ENCODE assay signal across 10 cellular contexts in genomic region chr18:107947-108664, GRCh38. TPM values are rescaled to one million over a fixed set of nuclear protein-coding genes. Genes with fewer than 3 reads are reported as not detected.
DNase-seq lines count a peak whose midpoint lies in the region; ATAC-seq and TF ChIP-seq lines count a peak whose summit lies in the region.
"Not testable (repeated sequence)": the region's sequence is repeated elsewhere in the genome, so short reads cannot be mapped to it uniquely, and the experiment has no call there.
"Had no signal": no experiment of that assay in that cellular context is flagged by ENCODE, and none has a peak within 500 bp of the region (broad histone marks: within the 10 kb centered on the region; RNA-seq: fewer than 3 reads in every experiment).

No MANE protein-coding gene starts in this region.

- not testable (repeated sequence) for H2AFZ ChIP-seq in IMR-90 (replicated peaks; ENCODE audit: low read length, poor library complexity)

- not testable (repeated sequence) for H3K4me3 ChIP-seq in IMR-90 (ENCODE audit: insufficient read depth, low read depth, low read length); left lung

- H2BK20ac ChIP-seq in IMR-90 (ENCODE audit: low read depth, low read length) = not testable (repeated sequence)

- not testable (repeated sequence) for H2AK5ac ChIP-seq in IMR-90 (ENCODE audit: low read depth, low read length)

- H3K27ac Mint-ChIP-seq in activated T-helper 2 cell treated with anti-CD3 and anti-CD28 coated beads, Interferon-gamma antibody, Interleukin-2, Interleukin-4, amounts not matched to agents 10 μg/mL and 5 μg/mL and 100 μg/mL, durations not matched to agents 14 hours and 24 hours and 36 hours; stimulated activated naive B cell treated with anti-CD40 and anti-IgM and Interleukin-4, amounts not matched to agents 10 μg/mL and 1 μg/mL and 100 μg/mL, for 72 hours: not testable (repeated sequence)

- TF ChIP-seq RAD21 in IMR-90 (IDR thresholded peaks at IDR 0.05; ENCODE audit: low read length) = not testable (repeated sequence)

- TF ChIP-seq POLR2A in IMR-90 (IDR thresholded peaks at IDR 0.05; ENCODE audit: low read depth, low read length) = not testable (repeated sequence)

- H4K5ac ChIP-seq in IMR-90 (ENCODE audit: low read depth, low read length) = not testable (repeated sequence)

- H3K4me3 Mint-ChIP-seq in activated T-helper 2 cell treated with anti-CD3 and anti-CD28 coated beads, Interferon-gamma antibody, Interleukin-2, Interleukin-4, amounts not matched to agents 10 μg/mL and 5 μg/mL and 100 μg/mL, durations not matched to agents 14 hours and 24 hours and 36 hours (ENCODE audit: low read depth); stimulated activated naive B cell treated with anti-CD40 and anti-IgM and Interleukin-4, amounts not matched to agents 10 μg/mL and 1 μg/mL and 100 μg/mL, for 72 hours: not testable (repeated sequence)

- POLR2A ChIA-PET in IMR-90 (lab: Charles Lee; ENCODE audit: unreplicated experiment) = not testable (repeated sequence)

- H3K27me3 Mint-ChIP-seq in activated T-helper 2 cell treated with anti-CD3 and anti-CD28 coated beads, Interferon-gamma antibody, Interleukin-2, Interleukin-4, amounts not matched to agents 10 μg/mL and 5 μg/mL and 100 μg/mL, durations not matched to agents 14 hours and 24 hours and 36 hours (ENCODE audit: low read depth) = not testable (repeated sequence)
- H3K27me3 Mint-ChIP-seq in stimulated activated naive B cell treated with anti-CD40 and anti-IgM and Interleukin-4, amounts not matched to agents 10 μg/mL and 1 μg/mL and 100 μg/mL, for 72 hours = peaks cover 6 to 13% of the 10 kb centered on the region in 2 donors

- H3K9ac ChIP-seq in IMR-90 (ENCODE audit: low read depth, low read length) = not testable (repeated sequence)

- H2BK5ac ChIP-seq in IMR-90 (ENCODE audit: low read depth, low read length, poor library complexity, severe bottlenecking) = not testable (repeated sequence)

- H3K4me2 ChIP-seq in IMR-90 (ENCODE audit: low read depth, low read length) = not testable (repeated sequence)

- dilution Hi-C loops in IMR-90 (cut with HindIII; ENCODE audit: low sequenced_read_pairs, unreplicated experiment) = not testable (repeated sequence)

- CTCF ChIA-PET in IMR-90 (lab: Yijun Ruan, JAX) = not testable (repeated sequence)

- H3K4me1 Mint-ChIP-seq in activated T-helper 2 cell treated with anti-CD3 and anti-CD28 coated beads, Interferon-gamma antibody, Interleukin-2, Interleukin-4, amounts not matched to agents 10 μg/mL and 5 μg/mL and 100 μg/mL, durations not matched to agents 14 hours and 24 hours and 36 hours (ENCODE audit: low read depth) = peaks cover 15% of the 10 kb centered on the region
- H3K4me1 Mint-ChIP-seq in stimulated activated naive B cell treated with anti-CD40 and anti-IgM and Interleukin-4, amounts not matched to agents 10 μg/mL and 1 μg/mL and 100 μg/mL, for 72 hours = not testable (repeated sequence)

- H2BK120ac ChIP-seq in IMR-90 (ENCODE audit: low read depth, low read length) = not testable (repeated sequence)

- not testable (repeated sequence) for H3K4ac ChIP-seq in IMR-90 (ENCODE audit: low read depth, low read length)

- H3K18ac ChIP-seq in IMR-90 (ENCODE audit: low read depth, low read length) = not testable (repeated sequence)

- DNase-seq in IMR-90, left lung: not testable (repeated sequence)
- peak; percentile 40 for DNase-seq in activated T-helper 2 cell treated with anti-CD3 and anti-CD28 coated beads, Interferon-gamma antibody, Interleukin-2, Interleukin-4, amounts not matched to agents 10 μg/mL and 5 μg/mL and 100 μg/mL, durations not matched to agents 14 hours and 24 hours and 36 hours (ENCODE audit: low spot score)
- DNase-seq in stimulated activated naive B cell treated with anti-CD40 and anti-IgM and Interleukin-4, amounts not matched to agents 10 μg/mL and 1 μg/mL and 100 μg/mL, for 72 hours = peak; percentile 47

- H3K9me1 ChIP-seq in IMR-90 (ENCODE audit: insufficient read depth, low read length) = not testable (repeated sequence)

- in situ Hi-C loops in IMR-90 (cut with MboI; ENCODE audit: low sequenced_read_pairs) = not testable (repeated sequence)

- H4K8ac ChIP-seq in IMR-90 (ENCODE audit: low read depth in 2 of 2, low read length in 2 of 2) = not testable (repeated sequence)

- H3K4me1 ChIP-seq in IMR-90 (ENCODE audit: control insufficient read depth, insufficient read depth, low read length); left lung: not testable (repeated sequence)

- not testable (repeated sequence) for TF ChIP-seq CTCF in IMR-90 (conservative IDR thresholded peaks at IDR 0.05; ENCODE audit: low read depth, low read length); left lung (IDR thresholded peaks at IDR 0.05)

- H3K27me3 ChIP-seq in IMR-90 (ENCODE audit: control insufficient read depth, insufficient read depth, low read length); left lung: not testable (repeated sequence)

- ATAC-seq in GM18858 (IDR thresholded peaks at IDR 0.05; ENCODE audit: unreplicated experiment) = peak; percentile 28
- ATAC-seq in GM21423 (IDR thresholded peaks at IDR 0.05; ENCODE audit: unreplicated experiment) = peak; percentile 40
- peak; percentile 49 for ATAC-seq in HG02763 (IDR thresholded peaks at IDR 0.05; ENCODE audit: unreplicated experiment)
- ATAC-seq in HG03108 (IDR thresholded peaks at IDR 0.05; ENCODE audit: unreplicated experiment) = peak; percentile 46
- ATAC-seq in IMR-90 (ENCODE audit: low read depth) = peak; percentile 68
- peak; percentile 48 for ATAC-seq in left lung
- peak; percentile 57 to 63 for ATAC-seq in stimulated activated naive B cell treated with anti-CD40 and anti-IgM and Interleukin-4, amounts not matched to agents 10 μg/mL and 1 μg/mL and 100 μg/mL, for 72 hours (replicated peaks)

- not testable (repeated sequence) for H3K23ac ChIP-seq in IMR-90 (ENCODE audit: low read depth, low read length)

- not testable (repeated sequence) for H3K14ac ChIP-seq in IMR-90 (replicated peaks; ENCODE audit: low read depth, low read length)

- not testable (repeated sequence) for H3K56ac ChIP-seq in IMR-90 (ENCODE audit: extremely low read depth, insufficient read depth, low read length)

- H2BK15ac ChIP-seq in IMR-90 (ENCODE audit: low read depth, low read length) = not testable (repeated sequence)

- intact Hi-C loops in IMR-90 (cut with micrococcal nuclease); activated T-helper 2 cell treated with anti-CD3 and anti-CD28 coated beads, Interferon-gamma antibody, Interleukin-2, Interleukin-4, amounts not matched to agents 10 μg/mL and 5 μg/mL and 100 μg/mL, durations not matched to agents 14 hours and 24 hours and 36 hours (cut with micrococcal nuclease); left lung (cut with DNase I): not testable (repeated sequence)

- H4K91ac ChIP-seq in IMR-90 (ENCODE audit: insufficient read depth, low read depth, low read length) = not testable (repeated sequence)

- H3K27ac ChIP-seq in IMR-90 (ENCODE audit: insufficient read depth, low read length); left lung: not testable (repeated sequence)

- H2AK9ac ChIP-seq in IMR-90 (replicated peaks; ENCODE audit: low read depth, low read length, poor library complexity) = not testable (repeated sequence)

- not testable (repeated sequence) for H3K79me1 ChIP-seq in IMR-90 (ENCODE audit: low read depth in 1 of 2, low read length in 2 of 2)

- WGBS in IMR-90 (ENCODE audit: extremely low coverage in 2 of 2, insufficient read length in 1 of 2), 2 experiments = 23% methylated on average over 3 of the region's 3 CpGs; no CpG with 5 or more reads in 1 of the 2 experiments

- H3K36me3 ChIP-seq in IMR-90 (ENCODE audit: control insufficient read depth, insufficient read depth, low read length); left lung: not testable (repeated sequence)

- not testable (repeated sequence) for H3K36me3 Mint-ChIP-seq in activated T-helper 2 cell treated with anti-CD3 and anti-CD28 coated beads, Interferon-gamma antibody, Interleukin-2, Interleukin-4, amounts not matched to agents 10 μg/mL and 5 μg/mL and 100 μg/mL, durations not matched to agents 14 hours and 24 hours and 36 hours (ENCODE audit: low read depth); stimulated activated naive B cell treated with anti-CD40 and anti-IgM and Interleukin-4, amounts not matched to agents 10 μg/mL and 1 μg/mL and 100 μg/mL, for 72 hours

- H3K9me3 ChIP-seq in IMR-90 (ENCODE audit: control insufficient read depth, insufficient read depth, low read length); left lung: not testable (repeated sequence)

- H3K9me3 Mint-ChIP-seq in activated T-helper 2 cell treated with anti-CD3 and anti-CD28 coated beads, Interferon-gamma antibody, Interleukin-2, Interleukin-4, amounts not matched to agents 10 μg/mL and 5 μg/mL and 100 μg/mL, durations not matched to agents 14 hours and 24 hours and 36 hours = peaks cover 30% of the 10 kb centered on the region
- peaks cover 22 to 24% of the 10 kb centered on the region in 2 donors for H3K9me3 Mint-ChIP-seq in stimulated activated naive B cell treated with anti-CD40 and anti-IgM and Interleukin-4, amounts not matched to agents 10 μg/mL and 1 μg/mL and 100 μg/mL, for 72 hours

- not testable (repeated sequence) for BruUV-seq in IMR-90 (replicated peaks; lab: Mats Ljungman, UMichigan)

- not testable (repeated sequence) for H4K20me1 ChIP-seq in IMR-90 (ENCODE audit: insufficient read depth, low read length)

RNA-seq across cellular contexts. Expression of gene USP14, which starts 50.3 kb away (rescaled TPM):
- total RNA-seq in IMR-90 (2012; rRNA removed) = 11.5 and 25.8 TPM in 2 replicates
- polyA plus RNA-seq in IMR-90 (2012; rRNA removed) = 26.7 and 32.4 TPM in 2 replicates
- 5.0 and 6.3 TPM in 2 replicates for polyA plus RNA-seq in IMR-90 (2012; cell fraction: cytosol; rRNA removed)
- polyA plus RNA-seq in IMR-90 (2012; cell fraction: nucleus; rRNA removed; ENCODE audit: low replicate concordance) = 4.2 and 22.0 TPM in 2 replicates
- total RNA-seq in activated T-helper 2 cell treated with anti-CD3 and anti-CD28 coated beads, Interferon-gamma antibody, Interleukin-2, Interleukin-4, amounts not matched to agents 10 μg/mL and 5 μg/mL and 100 μg/mL, durations not matched to agents 14 hours and 24 hours and 36 hours = 89.7 and 98.4 TPM in 2 replicates
- total RNA-seq in left lung = 10 to 100 TPM; 48.2 to 59.7 TPM

RNA-seq across cellular contexts. Expression of gene TUBB8B, which starts 58.7 kb away (rescaled TPM):
- total RNA-seq in IMR-90 (2012; rRNA removed) = not detected in 2 replicates
- polyA plus RNA-seq in IMR-90 (2012; rRNA removed) = not detected in 2 replicates
- polyA plus RNA-seq in IMR-90 (2012; cell fraction: cytosol; rRNA removed) = not detected in 2 replicates
- 0.10 and 0.23 TPM in 2 replicates for polyA plus RNA-seq in IMR-90 (2012; cell fraction: nucleus; rRNA removed; ENCODE audit: low replicate concordance)
- not detected in 2 replicates for total RNA-seq in activated T-helper 2 cell treated with anti-CD3 and anti-CD28 coated beads, Interferon-gamma antibody, Interleukin-2, Interleukin-4, amounts not matched to agents 10 μg/mL and 5 μg/mL and 100 μg/mL, durations not matched to agents 14 hours and 24 hours and 36 hours
- not detected for total RNA-seq in left lung
- total RNA-seq: occipital lobe, urinary bladder had no signal
